In the genomic region with DNA sequence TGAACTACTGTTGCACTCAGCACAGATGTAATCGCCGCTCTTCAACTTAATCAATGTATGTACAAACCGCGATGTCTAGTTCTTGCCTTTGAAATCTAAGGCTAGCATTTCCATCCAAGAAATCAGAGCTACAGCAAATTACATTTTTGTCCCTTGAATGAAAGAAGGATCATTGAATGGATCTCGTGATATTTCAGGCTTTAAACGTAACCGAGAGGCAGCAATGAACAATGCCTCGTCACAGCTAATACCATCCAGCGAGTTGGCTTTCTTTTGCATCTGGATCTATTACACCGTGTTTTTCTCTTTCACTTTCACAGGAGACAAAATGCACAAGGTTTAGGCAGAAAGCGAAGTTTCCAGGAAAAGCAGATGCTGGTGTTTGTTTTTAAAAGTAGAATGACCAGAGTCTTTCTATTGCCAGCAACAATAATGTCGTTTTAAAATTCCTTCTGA, we compare ENCODE assay signal across 8 cellular contexts. TPM values are rescaled to one million over a fixed set of nuclear protein-coding genes. Genes with fewer than 3 reads are reported as not detected.
DNase-seq lines count a peak whose midpoint lies in the region; ATAC-seq and TF ChIP-seq lines count a peak whose summit lies in the region.

No MANE protein-coding gene starts in this region.

- H3K4me3 ChIP-seq in HAP-1 (peak overlapping the region; percentile 15), SJCRH30 (peak overlapping the region; percentile 67), epithelial cell of proximal tubule (ENCODE audit: low read depth, low read length) (peak overlapping the region; percentile 69)

- peaks cover 12% of the 10 kb centered on the region for H3K36me3 Mint-ChIP-seq in neural crest cell (ENCODE audit: low read depth)

- TF ChIP-seq CTCF in epithelial cell of proximal tubule (conservative IDR thresholded peaks at IDR 0.05; ENCODE audit: low read depth, low read length) (no peak), neural crest cell (conservative IDR thresholded peaks at IDR 0.05) (no peak)

- H3K4me1 ChIP-seq in HAP-1 = peaks cover 52% of the 10 kb centered on the region
- H3K4me1 ChIP-seq in SJCRH30 = peaks cover 9% of the 10 kb centered on the region

- no peaks in the 10 kb centered on the region for H3K9me3 Mint-ChIP-seq in neural crest cell

- peaks cover 82% of the 10 kb centered on the region for H3K4me1 Mint-ChIP-seq in neural crest cell

- H3K27me3 ChIP-seq in HAP-1 (ENCODE audit: low read depth) (no peaks in the 10 kb centered on the region), SJCRH30 (no peaks in the 10 kb centered on the region)

- no peaks in the 10 kb centered on the region for H3K9me3 ChIP-seq in HAP-1
- H3K9me3 ChIP-seq in SJCRH30 (replicated peaks) = no peaks in the 10 kb centered on the region

- H3K27ac ChIP-seq in SJCRH30 = peak overlapping the region; percentile 25; the same call in 1 of the 2 replicates

- H3K4me3 Mint-ChIP-seq in neural crest cell = peak overlapping the region; percentile 95

- no peak for ATAC-seq in HG03095 (IDR thresholded peaks at IDR 0.05; ENCODE audit: unreplicated experiment)

- H3K27me3 Mint-ChIP-seq in neural crest cell (ENCODE audit: low read depth) = peaks cover 16% of the 10 kb centered on the region

- H3K36me3 ChIP-seq in HAP-1 (replicated peaks) = no peaks in the 10 kb centered on the region
- H3K36me3 ChIP-seq in SJCRH30 = no peaks in the 10 kb centered on the region

- in situ Hi-C loops in HAP-1 (cut with MboI; ENCODE audit: low sequenced_read_pairs) = no loop called here

- H3K27ac Mint-ChIP-seq in neural crest cell (ENCODE audit: unreplicated experiment) = peak overlapping the region; percentile 95

- DNase-seq in EH (ENCODE audit: low read depth) (peak; percentile 75), HAP-1 (ENCODE audit: low spot score in 2 of 2) (peak in 1 of 2 experiments; percentile 57), SJCRH30 (peak in 1 of 2 experiments; percentile 31), epithelial cell of proximal tubule (ENCODE audit: low read depth) (no peak), neural crest cell (ENCODE audit: low read depth, low spot score) (no peak), HUDEP-2 (lab: John Stamatoyannopoulos, UW; ENCODE audit: unreplicated experiment in 76 of 76) (no peak)
- DNase-seq in stimulated activated CD4-positive, alpha-beta T cell treated with anti-CD3 and anti-CD28 coated beads, Interleukin-12 subunit alpha, Interleukin-12 subunit beta, amount 100 ng/mL, for 4 hours = no peak

RNA-seq across cellular contexts. Expression of a gene that starts 5.5 kb away (rescaled TPM):
- 1.4 and 1.8 TPM in 2 replicates for total RNA-seq in SJCRH30 (2014; rRNA removed; shearing (Covaris generic))
- 0.52 and 1.4 TPM in 2 replicates for total RNA-seq in epithelial cell of proximal tubule
- total RNA-seq in neural crest cell = 52.1 and 53.0 TPM in 2 replicates

RNA-seq across cellular contexts. Expression of a gene that starts 14.0 kb away (rescaled TPM):
- 34.1 and 39.3 TPM in 2 replicates for total RNA-seq in SJCRH30 (2014; rRNA removed; shearing (Covaris generic))
- 15.5 and 15.8 TPM in 2 replicates for total RNA-seq in epithelial cell of proximal tubule
- total RNA-seq in neural crest cell = 52.6 and 58.1 TPM in 2 replicates

Comparison
In these comparisons a context has a peak if more than half of its experiments do, and no peak if none do; other contexts are left out.
1. H3K4me3 ChIP-seq: peak in every context shown above with its lines; median percentile 69 in epithelial cell of proximal tubule; 67 in SJCRH30; 15 in HAP-1.
2. RNA of a gene that starts 5.5 kb away (total RNA-seq): 52.1 to 53.0 TPM in neural crest cell; 1.4 to 1.8 TPM in SJCRH30 and 0.52 to 1.4 TPM in epithelial cell of proximal tubule; every median in the first group is over 10 times any median in the second.